Comparison of ENCODE assay signal across 1 cellular context in genomic region chr13:75656590-75656989, GRCh38.
TF ChIP-seq lines count a peak whose summit lies in the region.

No MANE protein-coding gene starts in this region.

TF ChIP-seq in SK-N-SH treated with all-trans-retinoic acid at 6 μM for 48 hours, 23 proteins besides CTCF, POLR2A, EP300 and RAD21:
- TF ChIP-seq RARB (CRISPR knock-in tag; IDR thresholded peaks at IDR 0.05) (no peak), SNAI2 (CRISPR knock-in tag; IDR thresholded peaks at IDR 0.05) (no peak), CREB5 (CRISPR knock-in tag; IDR thresholded peaks at IDR 0.05; ENCODE audit: low read depth) (no peak), OSR1 (CRISPR knock-in tag; IDR thresholded peaks at IDR 0.05) (no peak), POU6F1 (CRISPR knock-in tag; IDR thresholded peaks at IDR 0.05; ENCODE audit: borderline replicate concordance, low read depth) (no peak), BACH2 (CRISPR knock-in tag; IDR thresholded peaks at IDR 0.05; ENCODE audit: borderline replicate concordance) (no peak), ZNF565 (CRISPR knock-in tag; conservative IDR thresholded peaks at IDR 0.05; ENCODE audit: low read depth) (no peak), ESRRG (CRISPR knock-in tag; IDR thresholded peaks at IDR 0.05) (no peak), ARNTL (CRISPR knock-in tag; IDR thresholded peaks at IDR 0.05; ENCODE audit: borderline replicate concordance, low read depth) (no peak), PPARA (CRISPR knock-in tag; IDR thresholded peaks at IDR 0.05; ENCODE audit: borderline replicate concordance) (no peak), ZFP30 (CRISPR knock-in tag; IDR thresholded peaks at IDR 0.05) (no peak), CSRNP3 (CRISPR knock-in tag; IDR thresholded peaks at IDR 0.05) (no peak), TCF4 (CRISPR knock-in tag; IDR thresholded peaks at IDR 0.05; ENCODE audit: borderline replicate concordance) (no peak), TOX (CRISPR knock-in tag; IDR thresholded peaks at IDR 0.05; ENCODE audit: borderline replicate concordance) (no peak), ZFP3 (CRISPR knock-in tag; IDR thresholded peaks at IDR 0.05) (no peak), GLIS3 (CRISPR knock-in tag; IDR thresholded peaks at IDR 0.05) (no peak), PATZ1 (CRISPR knock-in tag; IDR thresholded peaks at IDR 0.05; ENCODE audit: borderline replicate concordance) (no peak), TSHZ2 (CRISPR knock-in tag; IDR thresholded peaks at IDR 0.05) (no peak)
